ENCODE assay signal across 10 cellular contexts in the genomic region with DNA sequence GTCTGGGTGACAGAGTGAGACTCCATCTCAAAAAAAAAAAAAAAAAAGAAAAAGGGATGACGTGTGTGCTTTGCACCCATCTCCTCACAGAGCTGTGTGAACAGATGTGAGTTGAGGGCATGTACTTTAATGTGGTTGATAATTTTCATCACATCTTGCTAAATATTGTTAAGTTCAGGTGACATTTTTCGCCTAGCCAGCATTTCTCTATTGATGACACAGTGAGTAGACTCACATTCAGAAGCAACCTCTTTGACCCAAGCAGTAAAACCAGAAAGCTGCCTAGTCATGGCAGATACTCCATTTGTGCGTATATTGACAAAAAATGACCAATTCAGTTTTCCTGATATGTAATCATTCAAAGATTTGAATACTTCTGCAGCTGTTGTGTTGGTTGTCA.
"Had no signal": no experiment of that assay in that cellular context is flagged by ENCODE, and none has a peak within 500 bp of the region (broad histone marks: within the 10 kb centered on the region; RNA-seq: fewer than 3 reads in every experiment).

No MANE protein-coding gene starts in this region.

- H3K27ac Mint-ChIP-seq: H9, HFFc6 had no signal

- ATAC-seq: K562 had no signal

- FAIRE-seq: H1, H54, K562 had no signal

- DNase-seq: GM23248, H9, HCEC 1CT, HFFc6, IMR-90, KG1 had no signal

- H2AFZ ChIP-seq: GM23248 had no signal

- H3K4me1 Mint-ChIP-seq: H9 had no signal

- H3K4me3 ChIP-seq: GM23248, K562 had no signal

- H3K4me3 Mint-ChIP-seq: H9, HFFc6 had no signal

- H3K27ac ChIP-seq: GM23248, HL-60 had no signal
